20 cellular contexts compared by ENCODE assay signal in the genomic region with DNA sequence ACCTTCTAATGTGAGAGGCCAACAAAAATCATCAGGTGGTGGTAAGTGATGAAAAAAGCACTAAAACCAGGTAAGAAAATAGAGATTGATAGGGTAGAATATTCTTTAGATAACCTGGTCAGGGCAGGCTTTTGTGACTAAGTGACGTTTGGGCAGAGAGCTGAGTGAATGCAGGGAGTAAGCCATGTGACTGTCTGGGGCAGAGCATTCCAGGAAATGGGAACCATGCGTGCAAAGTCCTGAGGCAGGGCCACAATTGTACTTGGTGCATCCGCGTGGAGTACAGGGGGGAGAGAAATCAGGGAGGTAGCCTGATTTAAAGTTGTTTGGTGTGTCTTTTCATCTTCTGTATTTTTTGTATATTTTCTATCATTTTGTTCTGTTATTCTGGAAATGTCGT.
DNase-seq lines count a peak whose midpoint lies in the region; TF ChIP-seq lines count a peak whose summit lies in the region.
"Had no signal": no experiment of that assay in that cellular context is flagged by ENCODE, and none has a peak within 500 bp of the region (broad histone marks: within the 10 kb centered on the region; RNA-seq: fewer than 3 reads in every experiment).

No MANE protein-coding gene starts in this region.

- H3K4me1 ChIP-seq in hepatocyte (ENCODE audit: insufficient read depth), result no peaks in the 10 kb centered on the region
- H3K4me1 ChIP-seq in neuronal stem cell (ENCODE audit: control insufficient read depth in 2 of 2, insufficient read depth in 1 of 2, low read depth in 1 of 2, low read length in 2 of 2), result no peaks in the 10 kb centered on the region
- H3K4me1 ChIP-seq in breast epithelium, result no peaks in the 10 kb centered on the region
- H3K4me1 ChIP-seq in sigmoid colon, result no peaks in the 10 kb centered on the region
- peaks cover 0 to 6% of the 10 kb centered on the region in 2 experiments; a peak in 1 of 4 replicates for H3K4me1 ChIP-seq in SK-N-SH (ENCODE audit: control insufficient read depth in 1 of 2, insufficient read depth in 2 of 2, low read depth in 1 of 2, low read length in 1 of 2)
- H3K4me1 ChIP-seq: Caco-2, HAP-1 had no signal

- H3K79me2 ChIP-seq in hepatocyte, result no peaks in the 10 kb centered on the region
- H3K79me2 ChIP-seq in SK-N-SH (ENCODE audit: insufficient read depth), result no peaks in the 10 kb centered on the region

- no peaks in the 10 kb centered on the region for H3K36me3 ChIP-seq in hepatocyte (replicated peaks; ENCODE audit: insufficient read depth, low read depth)
- H3K36me3 ChIP-seq in neuronal stem cell (replicated peaks in 1 of 2; ENCODE audit: control insufficient read depth in 2 of 2, insufficient read depth in 2 of 2, low read length in 2 of 2), result no peaks in the 10 kb centered on the region
- H3K36me3 ChIP-seq in breast epithelium, result no peaks in the 10 kb centered on the region
- no peaks in the 10 kb centered on the region for H3K36me3 ChIP-seq in sigmoid colon
- H3K36me3 ChIP-seq in SK-N-SH (replicated peaks in 1 of 2; ENCODE audit: control insufficient read depth in 1 of 2, insufficient read depth in 2 of 2, low read length in 1 of 2), result no peaks in the 10 kb centered on the region
- H3K36me3 ChIP-seq: HAP-1, MG63 had no signal

- no peak overlapping the region for H3K4me3 ChIP-seq in hepatocyte
- H3K4me3 ChIP-seq in neuronal stem cell (ENCODE audit: low read length in 2 of 2), result no peak overlapping the region
- no peak overlapping the region for H3K4me3 ChIP-seq in breast epithelium
- no peak overlapping the region for H3K4me3 ChIP-seq in sigmoid colon
- no peak overlapping the region for H3K4me3 ChIP-seq in SK-N-SH (ENCODE audit: low read depth in 2 of 2, low read length in 1 of 2)
- H3K4me3 ChIP-seq: HAP-1, MG63 had no signal

- H3K9me3 ChIP-seq in hepatocyte (ENCODE audit: low read depth) (no peaks in the 10 kb centered on the region), neuronal stem cell (replicated peaks in 1 of 2; ENCODE audit: control insufficient read depth in 2 of 2, insufficient read depth in 1 of 2, low read depth in 1 of 2, low read length in 2 of 2) (no peaks in the 10 kb centered on the region), breast epithelium (no peaks in the 10 kb centered on the region), sigmoid colon (no peaks in the 10 kb centered on the region), SK-N-SH (no peaks in the 10 kb centered on the region)
- H3K9me3 ChIP-seq: Caco-2, HAP-1, MG63 had no signal

- H3K4me2 ChIP-seq in hepatocyte (no peak overlapping the region), neuronal stem cell (ENCODE audit: insufficient read depth, low read length, poor library complexity, severe bottlenecking) (no peak overlapping the region), SK-N-SH (no peak overlapping the region)

- H3K79me1 ChIP-seq in neuronal stem cell (ENCODE audit: low read depth, low read length), result no peaks in the 10 kb centered on the region

- no peak overlapping the region for H2AK5ac ChIP-seq in neuronal stem cell (ENCODE audit: low read depth, low read length)

- H3K27ac ChIP-seq in hepatocyte, result no peak overlapping the region
- no peak overlapping the region for H3K27ac ChIP-seq in neuronal stem cell (replicated peaks; ENCODE audit: low read length)
- H3K27ac ChIP-seq in breast epithelium, result no peak overlapping the region
- no peak overlapping the region for H3K27ac ChIP-seq in sigmoid colon
- H3K27ac ChIP-seq in SK-N-SH (ENCODE audit: low read depth in 2 of 2, low read length in 1 of 2), result no peak overlapping the region

- no peak overlapping the region for H4K91ac ChIP-seq in neuronal stem cell (ENCODE audit: low read depth, low read length, poor library complexity)

- no peak overlapping the region for H2BK12ac ChIP-seq in neuronal stem cell (ENCODE audit: low read length)

- CTCF ChIA-PET in SK-N-SH (lab: Yijun Ruan, JAX), result no interaction called here

- TF ChIP-seq CTCF in hepatocyte (IDR thresholded peaks at IDR 0.05; ENCODE audit: poor library complexity) (no peak), breast epithelium (IDR thresholded peaks at IDR 0.05) (no peak), sigmoid colon (IDR thresholded peaks at IDR 0.05) (no peak), SK-N-SH (IDR thresholded peaks at IDR 0.05) (no peak)

- no peak overlapping the region for H2BK120ac ChIP-seq in neuronal stem cell (ENCODE audit: low read depth, low read length)

- H3K9me2 ChIP-seq in hepatocyte (replicated peaks; ENCODE audit: insufficient read depth) (no peaks in the 10 kb centered on the region), SK-N-SH (no peaks in the 10 kb centered on the region)

- no peak overlapping the region for H3K23ac ChIP-seq in neuronal stem cell (ENCODE audit: low read depth, low read length, poor library complexity)

- POLR2A ChIA-PET in SK-N-SH (lab: Yijun Ruan, JAX), result no interaction called here

- H3K27me3 ChIP-seq in hepatocyte, result no peaks in the 10 kb centered on the region
- peaks cover 0 to 2% (median 0%) of the 10 kb centered on the region in 3 experiments for H3K27me3 ChIP-seq in neuronal stem cell (ENCODE audit: control insufficient read depth in 3 of 3, insufficient read depth in 3 of 3, low read depth in 1 of 3, low read length in 3 of 3)
- H3K27me3 ChIP-seq in breast epithelium, result no peaks in the 10 kb centered on the region
- H3K27me3 ChIP-seq in sigmoid colon, result no peaks in the 10 kb centered on the region
- H3K27me3 ChIP-seq in SK-N-SH (ENCODE audit: insufficient read depth), result no peaks in the 10 kb centered on the region
- H3K27me3 ChIP-seq: MG63 had no signal

- no peak overlapping the region for H4K8ac ChIP-seq in neuronal stem cell (ENCODE audit: low read depth, low read length)

- no peak overlapping the region for H3K4ac ChIP-seq in neuronal stem cell (ENCODE audit: low read length)

- intact Hi-C loops in breast epithelium (cut with DNase I; ENCODE audit: low total_unique reads) (no loop called here), sigmoid colon (cut with DNase I) (no loop called here)

- WGBS in hepatocyte (ENCODE audit: low lambda C conversion rate, missing lambda C conversion rate), result 71% methylated on average over 5 of the region's 5 CpGs
- whole genome bisulfite sequencing in neuronal stem cell (ENCODE audit: extremely low coverage in 2 of 2, insufficient read length in 2 of 2, insufficient replicate concordance in 1 of 2), 2 donors, result no CpG with 5 or more reads among the region's 5 CpGs
- 49 to 77% methylated on average over 5 of the region's 5 CpGs for WGBS in sigmoid colon, 2 donors
- 68% methylated on average over 5 of the region's 5 CpGs for WGBS in SK-N-SH (ENCODE audit: low lambda C conversion rate)

- no peak for TF ChIP-seq RAD21 in SK-N-SH (IDR thresholded peaks at IDR 0.05; ENCODE audit: low read length)

- no peak overlapping the region for H3K14ac ChIP-seq in neuronal stem cell (ENCODE audit: low read length)

- TF ChIP-seq EP300 in sigmoid colon (IDR thresholded peaks at IDR 0.05), result no peak
- TF ChIP-seq EP300 in SK-N-SH (IDR thresholded peaks at IDR 0.05; ENCODE audit: borderline replicate concordance in 1 of 2, low read depth in 1 of 2, low read length in 1 of 2), result no peak

- no peaks in the 10 kb centered on the region for H3F3A ChIP-seq in SK-N-SH (replicated peaks; ENCODE audit: insufficient read depth)

- H2AFZ ChIP-seq in hepatocyte (no peak overlapping the region), neuronal stem cell (ENCODE audit: low read length) (no peak overlapping the region), SK-N-SH (ENCODE audit: low read depth) (no peak overlapping the region)

- H3K18ac ChIP-seq in neuronal stem cell (ENCODE audit: low read length), result no peak overlapping the region

- H3K9ac ChIP-seq in neuronal stem cell (ENCODE audit: low read depth, low read length, poor library complexity) (peak overlapping the region; percentile 39), SK-N-SH (no peak overlapping the region)

- H4K20me1 ChIP-seq in hepatocyte (ENCODE audit: insufficient read depth, poor library complexity, severe bottlenecking) (no peaks in the 10 kb centered on the region), SK-N-SH (ENCODE audit: insufficient read depth) (no peaks in the 10 kb centered on the region)

- no peak overlapping the region for H2BK15ac ChIP-seq in neuronal stem cell (ENCODE audit: low read length)

- H2BK5ac ChIP-seq in neuronal stem cell (ENCODE audit: low read length), result no peak overlapping the region

- no peak for TF ChIP-seq POLR2A in breast epithelium (IDR thresholded peaks at IDR 0.05)
- TF ChIP-seq POLR2A in sigmoid colon (IDR thresholded peaks at IDR 0.05), result no peak

- DNase-seq in EH (ENCODE audit: low read depth) (peak; percentile 35), RPMI7951 (ENCODE audit: low read depth) (peak; percentile 61), hepatocyte (ENCODE audit: low spot score) (peak; percentile 26), neuronal stem cell (ENCODE audit: low spot score) (no peak), breast epithelium (ENCODE audit: low spot score in 2 of 2) (no peak), NCI-H2196 treated with DMSO at 0.1 percent for 48 hours (lab: John Stamatoyannopoulos, UW; ENCODE audit: unreplicated experiment) (no peak), sigmoid colon (no peak), SK-N-SH (no peak)
- DNase-seq: Caco-2; CD4-positive, alpha-beta T cell; EL; Karpas-422; MG63; NCI-H1092 treated with DMSO at 0.1 percent for 48 hours; NCI-H1694; NCI-H2081 treated with DMSO at 0.1 percent for 48 hours; NCI-H748 treated with DMSO at 0.1 percent for 48 hours; NK-92 treated with Interleukin-12 subunit alpha and Interleukin-12 subunit beta, amount 100 ng/mL, for 24 hours; Right ventricle myocardium superior had no signal

TF ChIP-seq in SK-N-SH, 30 proteins besides CTCF, POLR2A, EP300 and RAD21 (continues in another document):
- no peak for TF ChIP-seq TCF12 (IDR thresholded peaks at IDR 0.05)
- TF ChIP-seq, protein P1, sequence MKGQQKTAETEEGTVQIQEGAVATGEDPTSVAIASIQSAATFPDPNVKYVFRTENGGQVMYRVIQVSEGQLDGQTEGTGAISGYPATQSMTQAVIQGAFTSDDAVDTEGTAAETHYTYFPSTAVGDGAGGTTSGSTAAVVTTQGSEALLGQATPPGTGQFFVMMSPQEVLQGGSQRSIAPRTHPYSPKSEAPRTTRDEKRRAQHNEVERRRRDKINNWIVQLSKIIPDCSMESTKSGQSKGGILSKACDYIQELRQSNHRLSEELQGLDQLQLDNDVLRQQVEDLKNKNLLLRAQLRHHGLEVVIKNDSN (IDR thresholded peaks at IDR 0.05; ENCODE audit: borderline replicate concordance, low read depth), result no peak
- TF ChIP-seq, protein P2, sequence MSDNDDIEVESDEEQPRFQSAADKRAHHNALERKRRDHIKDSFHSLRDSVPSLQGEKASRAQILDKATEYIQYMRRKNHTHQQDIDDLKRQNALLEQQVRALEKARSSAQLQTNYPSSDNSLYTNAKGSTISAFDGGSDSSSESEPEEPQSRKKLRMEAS (IDR thresholded peaks at IDR 0.05; ENCODE audit: low read depth), result no peak
- TF ChIP-seq RCOR1 (IDR thresholded peaks at IDR 0.05; ENCODE audit: low read length), result no peak

Comparison
In these comparisons a context has a peak if more than half of its experiments do, and no peak if none do; other contexts are left out.
1. DNase-seq: peak in EH (single experiment), RPMI7951 (single experiment) and hepatocyte (single experiment); none in neuronal stem cell (single experiment), breast epithelium (0 of 2), NCI-H2196 treated with DMSO at 0.1 percent for 48 hours (single experiment), sigmoid colon (single experiment) and SK-N-SH (single experiment).